Comparison of ENCODE assay signal across 9 cellular contexts in the genomic region with DNA sequence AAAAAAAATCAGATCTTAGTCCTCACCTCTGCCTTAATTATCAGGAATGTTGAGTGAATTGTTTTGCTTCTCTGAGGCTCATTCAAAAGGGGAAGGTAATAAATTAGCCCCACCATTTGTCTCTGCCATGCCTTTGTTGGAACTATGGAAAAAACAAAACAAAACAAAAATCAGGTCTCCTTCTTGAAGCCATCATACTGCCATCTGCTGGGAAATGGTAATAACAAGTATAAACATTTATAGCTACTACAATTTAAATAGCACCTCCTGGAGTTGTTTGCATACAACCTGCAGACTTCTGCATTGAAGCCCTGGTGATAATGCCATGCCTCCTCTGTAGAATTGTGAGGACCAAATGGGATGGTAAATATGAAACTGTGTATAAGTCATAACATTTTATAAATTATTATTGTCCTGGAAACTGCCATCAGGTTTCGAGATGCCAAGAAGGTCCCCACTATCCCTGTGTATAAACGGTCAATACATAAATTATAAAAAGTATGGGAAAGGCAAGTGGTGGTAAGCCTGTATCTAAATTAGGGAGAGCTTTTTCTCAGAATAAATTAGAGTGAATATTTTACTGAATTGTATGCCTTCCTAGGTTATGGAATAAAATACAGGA.
DNase-seq lines count a peak whose midpoint lies in the region; ATAC-seq and TF ChIP-seq lines count a peak whose summit lies in the region.
"Had no signal": no experiment of that assay in that cellular context is flagged by ENCODE, and none has a peak within 500 bp of the region (broad histone marks: within the 10 kb centered on the region; RNA-seq: fewer than 3 reads in every experiment).

No MANE protein-coding gene starts in this region.

- H4K20me1 ChIP-seq in IMR-90 (ENCODE audit: insufficient read depth, low read length) = peaks cover 3% of the 10 kb centered on the region; the same call in 1 of the 2 replicates

- no peak overlapping the region for H3K14ac ChIP-seq in IMR-90 (replicated peaks; ENCODE audit: low read depth, low read length)

- DNase-seq in DMS153 treated with DMSO at 0.1 percent for 48 hours (lab: John Stamatoyannopoulos, UW; ENCODE audit: unreplicated experiment) (peak; percentile 41), IMR-90 (peak; percentile 72), NOMO-1 treated with DMSO at 0.1 percent for 48 hours (lab: John Stamatoyannopoulos, UW; ENCODE audit: unreplicated experiment) (peak; percentile 74), chondrocyte (ENCODE audit: low spot score) (no peak), memory B cell (ENCODE audit: low spot score in 2 of 2) (peak in 1 of 2 donors; percentile 19)
- no peak for DNase-seq in stimulated activated CD4-positive, alpha-beta T cell treated with anti-CD3 and anti-CD28 coated beads, Interleukin-4, amount 100 ng/mL, for 4 hours
- no peak for DNase-seq in activated T-cell treated with anti-CD3 and anti-CD28 coated beads, Interleukin-2, amount 50 U/mL, for 72 hours
- DNase-seq in stimulated activated naive CD8-positive, alpha-beta T cell treated with anti-CD3 and anti-CD28 coated beads, Interleukin-15, amount 100 ng/mL, for 72 hours = no peak

- no peak overlapping the region for H2AFZ ChIP-seq in IMR-90 (replicated peaks; ENCODE audit: low read length, poor library complexity)

- H3K4me3 Mint-ChIP-seq in chondrocyte (ENCODE audit: unreplicated experiment) (no peak overlapping the region), memory B cell (no peak overlapping the region)
- no peak overlapping the region for H3K4me3 Mint-ChIP-seq in activated T-cell treated with anti-CD3 and anti-CD28 coated beads, Interleukin-2, amount 50 U/mL, for 72 hours
- H3K4me3 Mint-ChIP-seq in stimulated activated naive CD8-positive, alpha-beta T cell treated with anti-CD3 and anti-CD28 coated beads, Interleukin-15, amount 100 ng/mL, for 72 hours = no peak overlapping the region

- H2AK5ac ChIP-seq in IMR-90 (ENCODE audit: low read depth, low read length) = no peak overlapping the region

- ATAC-seq in IMR-90 (ENCODE audit: low read depth) (peak; percentile 76), memory B cell (ENCODE audit: low read depth) (peak; percentile 70)
- ATAC-seq in activated T-cell treated with anti-CD3 and anti-CD28 coated beads, Interleukin-2, amount 50 U/mL, for 72 hours (replicated peaks in 1 of 2) = no peak
- ATAC-seq in stimulated activated naive CD8-positive, alpha-beta T cell treated with anti-CD3 and anti-CD28 coated beads, Interleukin-15, amount 100 ng/mL, for 72 hours = no peak

- H3K9me1 ChIP-seq in IMR-90 (ENCODE audit: insufficient read depth, low read length) = no peaks in the 10 kb centered on the region

- BruUV-seq in IMR-90 (replicated peaks; lab: Mats Ljungman, UMichigan) = no TSS peak

- peaks cover 10 to 19% of the 10 kb centered on the region in 2 experiments; a peak in 3 of 4 replicates for H3K79me1 ChIP-seq in IMR-90 (ENCODE audit: low read depth in 1 of 2, low read length in 2 of 2)

- H3K23ac ChIP-seq in IMR-90 (ENCODE audit: low read depth, low read length) = no peak overlapping the region

- H3K27me3 Mint-ChIP-seq in chondrocyte (ENCODE audit: low read depth) (no peaks in the 10 kb centered on the region), memory B cell (no peaks in the 10 kb centered on the region)
- no peaks in the 10 kb centered on the region for H3K27me3 Mint-ChIP-seq in activated T-cell treated with anti-CD3 and anti-CD28 coated beads, Interleukin-2, amount 50 U/mL, for 72 hours (ENCODE audit: low read depth)
- H3K27me3 Mint-ChIP-seq in stimulated activated naive CD8-positive, alpha-beta T cell treated with anti-CD3 and anti-CD28 coated beads, Interleukin-15, amount 100 ng/mL, for 72 hours = no peaks in the 10 kb centered on the region

- H3K36me3 Mint-ChIP-seq in chondrocyte (ENCODE audit: low read depth) = peaks cover 2% of the 10 kb centered on the region
- peaks cover 2% of the 10 kb centered on the region for H3K36me3 Mint-ChIP-seq in memory B cell
- peaks cover 0 to 1% of the 10 kb centered on the region in 2 donors for H3K36me3 Mint-ChIP-seq in activated T-cell treated with anti-CD3 and anti-CD28 coated beads, Interleukin-2, amount 50 U/mL, for 72 hours (ENCODE audit: insufficient read depth in 2 of 2)

- WGBS in IMR-90 (ENCODE audit: extremely low coverage in 2 of 2, insufficient read length in 1 of 2), 2 experiments = no CpG with 5 or more reads among the region's 2 CpGs

- H3K4me3 ChIP-seq in IMR-90 (ENCODE audit: insufficient read depth, low read depth, low read length) = no peak overlapping the region
- H3K4me3 ChIP-seq: skin epidermis had no signal

- no peak for TF ChIP-seq POLR2A in IMR-90 (IDR thresholded peaks at IDR 0.05; ENCODE audit: low read depth, low read length)

- no peaks in the 10 kb centered on the region for H3K36me3 ChIP-seq in IMR-90 (ENCODE audit: control insufficient read depth, insufficient read depth, low read length)

- no peak overlapping the region for H4K8ac ChIP-seq in IMR-90 (ENCODE audit: low read depth in 2 of 2, low read length in 2 of 2)

- dilution Hi-C loops in IMR-90 (cut with HindIII; ENCODE audit: low sequenced_read_pairs, unreplicated experiment) = no loop called here

- peaks cover 8% of the 10 kb centered on the region for H3K4me1 Mint-ChIP-seq in chondrocyte (ENCODE audit: low read depth)
- peaks cover 7% of the 10 kb centered on the region for H3K4me1 Mint-ChIP-seq in memory B cell
- no peaks in the 10 kb centered on the region for H3K4me1 Mint-ChIP-seq in activated T-cell treated with anti-CD3 and anti-CD28 coated beads, Interleukin-2, amount 50 U/mL, for 72 hours (ENCODE audit: low read depth)
- H3K4me1 Mint-ChIP-seq in stimulated activated naive CD8-positive, alpha-beta T cell treated with anti-CD3 and anti-CD28 coated beads, Interleukin-15, amount 100 ng/mL, for 72 hours = peaks cover 9% of the 10 kb centered on the region

- H3K9ac ChIP-seq in IMR-90 (ENCODE audit: low read depth, low read length) = no peak overlapping the region

- H2BK120ac ChIP-seq in IMR-90 (ENCODE audit: low read depth, low read length) = no peak overlapping the region

- in situ Hi-C loops in IMR-90 (cut with MboI; ENCODE audit: low sequenced_read_pairs) = loop anchor here (25.0 kb wide), 1 partner anchor 925 kb away; no protein-coding TSS in a partner anchor

- peaks cover 2% of the 10 kb centered on the region; the same call in 1 of the 2 replicates for H3K4me1 ChIP-seq in IMR-90 (ENCODE audit: control insufficient read depth, insufficient read depth, low read length)

- no peak overlapping the region for H3K27ac ChIP-seq in IMR-90 (ENCODE audit: insufficient read depth, low read length)
- H3K27ac ChIP-seq: skin epidermis had no signal

- no peak overlapping the region for H2BK20ac ChIP-seq in IMR-90 (ENCODE audit: low read depth, low read length)

- no peak overlapping the region for H3K27ac Mint-ChIP-seq in chondrocyte (ENCODE audit: unreplicated experiment)
- peak overlapping the region; percentile 64 for H3K27ac Mint-ChIP-seq in memory B cell
- H3K27ac Mint-ChIP-seq in activated T-cell treated with anti-CD3 and anti-CD28 coated beads, Interleukin-2, amount 50 U/mL, for 72 hours = no peak overlapping the region
- peak overlapping the region in 1 of 2 donors; percentile 14 for H3K27ac Mint-ChIP-seq in stimulated activated naive CD8-positive, alpha-beta T cell treated with anti-CD3 and anti-CD28 coated beads, Interleukin-15, amount 100 ng/mL, for 72 hours

- H3K9me3 ChIP-seq in IMR-90 (ENCODE audit: control insufficient read depth, insufficient read depth, low read length) = no peaks in the 10 kb centered on the region

- H2BK5ac ChIP-seq in IMR-90 (ENCODE audit: low read depth, low read length, poor library complexity, severe bottlenecking) = no peak overlapping the region

- H2AK9ac ChIP-seq in IMR-90 (replicated peaks; ENCODE audit: low read depth, low read length, poor library complexity) = no peak overlapping the region

- no peak overlapping the region for H3K4me2 ChIP-seq in IMR-90 (ENCODE audit: low read depth, low read length)

- H4K5ac ChIP-seq in IMR-90 (ENCODE audit: low read depth, low read length) = no peak overlapping the region

- H3K18ac ChIP-seq in IMR-90 (ENCODE audit: low read depth, low read length) = no peak overlapping the region

- H3K56ac ChIP-seq in IMR-90 (ENCODE audit: extremely low read depth, insufficient read depth, low read length) = no peak overlapping the region

- TF ChIP-seq RAD21 in IMR-90 (IDR thresholded peaks at IDR 0.05; ENCODE audit: low read length) = peak; percentile 59

- no peaks in the 10 kb centered on the region for H3K9me3 Mint-ChIP-seq in chondrocyte (ENCODE audit: low read depth)
- no peaks in the 10 kb centered on the region for H3K9me3 Mint-ChIP-seq in memory B cell
- H3K9me3 Mint-ChIP-seq in activated T-cell treated with anti-CD3 and anti-CD28 coated beads, Interleukin-2, amount 50 U/mL, for 72 hours = no peaks in the 10 kb centered on the region
- no peaks in the 10 kb centered on the region for H3K9me3 Mint-ChIP-seq in stimulated activated naive CD8-positive, alpha-beta T cell treated with anti-CD3 and anti-CD28 coated beads, Interleukin-15, amount 100 ng/mL, for 72 hours

- H4K91ac ChIP-seq in IMR-90 (ENCODE audit: insufficient read depth, low read depth, low read length) = no peak overlapping the region

- TF ChIP-seq CTCF in IMR-90 (conservative IDR thresholded peaks at IDR 0.05; ENCODE audit: low read depth, low read length) (peak; percentile 69), chondrocyte (IDR thresholded peaks at IDR 0.05) (peak; percentile 90)

- H3K4ac ChIP-seq in IMR-90 (ENCODE audit: low read depth, low read length) = no peak overlapping the region

- no peaks in the 10 kb centered on the region for H3K27me3 ChIP-seq in IMR-90 (ENCODE audit: control insufficient read depth, insufficient read depth, low read length)

- H2BK15ac ChIP-seq in IMR-90 (ENCODE audit: low read depth, low read length) = no peak overlapping the region

- intact Hi-C loops in IMR-90 (cut with micrococcal nuclease) = loop anchor here (1.0 to 2.0 kb wide), 3 partner anchors 252 to 653 kb away; partner anchors contain the start of gene ETFBKMT

- POLR2A ChIA-PET in IMR-90 (lab: Charles Lee; ENCODE audit: unreplicated experiment) = no interaction called here

- CTCF ChIA-PET in IMR-90 (lab: Yijun Ruan, JAX) = interaction anchor here (0.6 to 1.5 kb wide), 9 partner anchors 10 to 659 kb away, joined by 3 to 6 read pairs (median 4); no protein-coding TSS in a partner anchor

TF ChIP-seq in IMR-90, 13 proteins besides CTCF, POLR2A, EP300 and RAD21:
- TF ChIP-seq SMC3 (IDR thresholded peaks at IDR 0.05; ENCODE audit: low read depth, low read length) (peak; percentile 70), ELK1 (IDR thresholded peaks at IDR 0.05; ENCODE audit: borderline replicate concordance, low read depth, low read length) (no peak)

Comparison
In these comparisons a context has a peak if more than half of its experiments do, and no peak if none do; other contexts are left out.
1. DNase-seq: peak in DMS153 treated with DMSO at 0.1 percent for 48 hours (single experiment), IMR-90 (single experiment) and NOMO-1 treated with DMSO at 0.1 percent for 48 hours (single experiment); none in chondrocyte (single experiment), stimulated activated CD4-positive, alpha-beta T cell treated with anti-CD3 and anti-CD28 coated beads, Interleukin-4, amount 100 ng/mL, for 4 hours (0 of 2), activated T-cell treated with anti-CD3 and anti-CD28 coated beads, Interleukin-2, amount 50 U/mL, for 72 hours (0 of 2) and stimulated activated naive CD8-positive, alpha-beta T cell treated with anti-CD3 and anti-CD28 coated beads, Interleukin-15, amount 100 ng/mL, for 72 hours (0 of 2).
2. ATAC-seq: peak in IMR-90 (single experiment) and memory B cell (single experiment); none in activated T-cell treated with anti-CD3 and anti-CD28 coated beads, Interleukin-2, amount 50 U/mL, for 72 hours (0 of 2) and stimulated activated naive CD8-positive, alpha-beta T cell treated with anti-CD3 and anti-CD28 coated beads, Interleukin-15, amount 100 ng/mL, for 72 hours (single experiment).